10 cellular contexts compared by ENCODE assay signal in the genomic region with DNA sequence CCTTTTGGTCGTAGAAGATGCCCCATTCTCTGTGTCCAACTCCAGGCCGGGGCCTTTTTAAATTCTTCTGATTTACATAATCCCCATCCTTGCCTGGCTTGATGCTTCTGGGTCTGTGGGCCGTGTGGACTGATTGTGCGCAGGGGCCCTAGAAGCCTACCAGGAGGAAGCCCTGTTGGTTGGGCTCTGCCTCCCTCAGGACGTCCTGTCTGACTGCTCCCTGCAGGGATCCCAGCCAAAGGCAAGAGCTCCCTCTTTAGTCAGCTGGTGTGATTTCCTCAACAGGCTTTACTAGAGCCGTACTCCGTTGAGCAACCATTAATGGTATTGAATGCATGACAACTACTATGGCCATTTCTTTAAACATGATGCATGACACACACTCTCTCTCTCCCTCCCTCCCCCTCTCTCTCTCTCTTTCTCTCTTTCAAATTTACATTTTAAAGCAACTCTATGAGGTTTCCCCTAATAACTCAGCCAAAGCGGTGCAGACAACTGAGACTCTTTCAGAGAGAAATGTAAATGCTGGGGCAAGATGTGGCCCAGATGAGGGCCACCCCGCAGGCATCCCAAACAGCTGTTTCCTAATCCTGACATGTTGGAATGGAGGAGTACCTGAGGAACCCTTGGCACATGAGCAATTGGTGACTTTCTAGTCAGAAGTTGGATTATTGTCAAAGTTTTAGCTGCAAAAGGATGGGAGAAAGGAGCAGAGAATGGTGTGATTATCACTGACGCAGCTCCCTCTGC.
DNase-seq lines count a peak whose midpoint lies in the region; ATAC-seq, FAIRE-seq and TF ChIP-seq lines count a peak whose summit lies in the region.
"Had no signal": no experiment of that assay in that cellular context is flagged by ENCODE, and none has a peak within 500 bp of the region (broad histone marks: within the 10 kb centered on the region; RNA-seq: fewer than 3 reads in every experiment).

No MANE protein-coding gene starts in this region.

- no peak for FAIRE-seq in A549 (lab: Jason Lieb, UNC)

- peak; percentile 13 to 47; a peak in 2 of 5 replicates for TF ChIP-seq RAD21 in A549 (conservative IDR thresholded peaks at IDR 0.05 in 1 of 2, IDR thresholded peaks at IDR 0.05 in 1 of 2)

- H3K4me1 ChIP-seq in A549, result no peaks in the 10 kb centered on the region

- no peak overlapping the region for H3K27ac ChIP-seq in A549

- ATAC-seq in A549, result peak; percentile 76 to 86

- no peaks in the 10 kb centered on the region for H3K27me3 ChIP-seq in H7 (ENCODE audit: control insufficient read depth, insufficient read depth, low read length)

- DNase-seq in A549 (ENCODE audit: low read depth in 1 of 2, low spot score in 1 of 2) (peak; percentile 11 to 31), H7 (peak; percentile 83), astrocyte of the hippocampus (ENCODE audit: low read depth, low spot score) (peak; percentile 20), iris pigment epithelial cell (ENCODE audit: low read depth) (peak; percentile 78), GM10248 (ENCODE audit: extremely low spot score) (no peak), COLO668 (lab: John Stamatoyannopoulos, UW; ENCODE audit: unreplicated experiment) (no peak), GF-D8 (lab: John Stamatoyannopoulos, UW) (no peak)
- DNase-seq in activated CD4-positive, CD25-positive, alpha-beta regulatory T cell (lab: John Stamatoyannopoulos, UW), result no peak
- DNase-seq: central memory CD4-positive, alpha-beta T cell; NCI-H446 treated with DMSO at 0.1 percent for 48 hours had no signal

- H3K4me3 ChIP-seq in A549, result no peak overlapping the region
- H3K4me3 ChIP-seq in H7 (ENCODE audit: insufficient read depth, low read depth, low read length), result no peak overlapping the region

- H3K4me2 ChIP-seq in A549, result no peak overlapping the region

- no peak for TF ChIP-seq EP300 in A549 (IDR thresholded peaks at IDR 0.05)

- no peaks in the 10 kb centered on the region for H3K9me3 ChIP-seq in A549

- CTCF ChIA-PET in A549 (lab: Yijun Ruan, JAX) (interaction anchor here (1.2 to 1.8 kb wide), 2 partner anchors 121 to 195 kb away, joined by 3 to 5 read pairs; no protein-coding TSS in a partner anchor), GM10248 (lab: Yijun Ruan, JAX) (interaction anchor here (0.6 to 3.3 kb wide), 6 partner anchors 10 to 136 kb away, joined by 3 to 15 read pairs (median 3); no protein-coding TSS in a partner anchor)

- 48% methylated on average over 10 of the region's 10 CpGs for WGBS in A549 (ENCODE audit: missing lambda C conversion rate)

- no peaks in the 10 kb centered on the region for H3K36me3 ChIP-seq in H7 (replicated peaks; ENCODE audit: control insufficient read depth, insufficient read depth, low read length)

- no peak for TF ChIP-seq CTCF in A549 (IDR thresholded peaks at IDR 0.05)
- no peak for TF ChIP-seq CTCF in GM10248 (IDR thresholded peaks at IDR 0.05; ENCODE audit: control extremely low read depth, extremely low read depth, low read depth, missing control alignments)

- POLR2A ChIA-PET in A549 (lab: Yijun Ruan, JAX) (no interaction called here), GM10248 (lab: Yijun Ruan, JAX) (no interaction called here)

- no peak for TF ChIP-seq POLR2A in A549 (IDR thresholded peaks at IDR 0.05; ENCODE audit: low read length)

TF ChIP-seq in A549, 52 proteins besides CTCF, POLR2A, EP300 and RAD21:
- TF ChIP-seq RCOR1 (IDR thresholded peaks at IDR 0.05; ENCODE audit: low read depth, low read length), result no peak
- no peak for TF ChIP-seq NR3C1 (IDR thresholded peaks at IDR 0.05)
- no peak for TF ChIP-seq CBX2 (IDR thresholded peaks at IDR 0.05; ENCODE audit: borderline replicate concordance, low read depth)
- no peak for TF ChIP-seq HEYL (CRISPR knock-in tag; IDR thresholded peaks at IDR 0.05)

Comparison
In these comparisons a context has a peak if more than half of its experiments do, and no peak if none do; other contexts are left out.
1. DNase-seq: peak in A549 (2 of 2), H7 (single experiment), astrocyte of the hippocampus (single experiment) and iris pigment epithelial cell (single experiment); none in GM10248 (single experiment), activated CD4-positive, CD25-positive, alpha-beta regulatory T cell (0 of 4), COLO668 (single experiment) and GF-D8 (single experiment).